8 cellular contexts compared by ENCODE assay signal in genomic region chr12:51270067-51270846, GRCh38. TPM values are rescaled to one million over a fixed set of nuclear protein-coding genes. Genes with fewer than 3 reads are reported as not detected.
DNase-seq lines count a peak whose midpoint lies in the region; ATAC-seq and TF ChIP-seq lines count a peak whose summit lies in the region.

Gene SMAGP, minus strand, starts transcription at chr12:51270415. Its CDS starts 1,137 bp downstream, at chr12:51269278.

- no peaks in the 10 kb centered on the region; the same call in 1 of the 2 replicates for H3K36me3 ChIP-seq in Panc1 (ENCODE audit: control insufficient read depth, insufficient read depth, low read length)
- no peaks in the 10 kb centered on the region for H3K36me3 ChIP-seq in parathyroid adenoma (ENCODE audit: control insufficient read depth, insufficient read depth, low read length)

- H3K4me3 ChIP-seq in Panc1 (ENCODE audit: low read depth in 2 of 2, low read length in 2 of 2) (peak within 1 kb of the TSS; percentile 54 to 69), parathyroid adenoma (ENCODE audit: low read depth, low read length) (peak within 1 kb of the TSS; percentile 60)

- peak within 1 kb of the TSS; percentile 93 for H2AFZ ChIP-seq in parathyroid adenoma

- H3K27ac ChIP-seq in Panc1 (ENCODE audit: low read length): no peak within 1 kb of the TSS
- H3K27ac ChIP-seq in parathyroid adenoma: peak within 1 kb of the TSS; percentile 34

- H3K36me3 Mint-ChIP-seq in activated naive CD4-positive, alpha-beta T cell treated with anti-CD3 and anti-CD28 coated beads, Interleukin-2, amount 10 ng/mL, durations not matched to agents 7 days and 5 days: no peaks in the 10 kb centered on the region
- H3K36me3 Mint-ChIP-seq in glutamatergic neuron (ENCODE audit: unreplicated experiment): no peaks in the 10 kb centered on the region

- POLR2A ChIA-PET in Panc1 (lab: Charles Lee): interaction anchor here (0.6 kb wide), 1 partner anchor 244 kb away, joined by 5 read pairs; the partner anchor contains the start of gene SLC11A2

- peaks cover 6% of the 10 kb centered on the region; the same call in 1 of the 2 replicates for H3K4me1 ChIP-seq in Panc1 (ENCODE audit: control insufficient read depth, insufficient read depth, low read length)
- H3K4me1 ChIP-seq in parathyroid adenoma: peaks cover 4% of the 10 kb centered on the region

- H3K9me3 ChIP-seq in Panc1 (ENCODE audit: control insufficient read depth, insufficient read depth, low read depth, low read length): no peaks in the 10 kb centered on the region
- no peaks in the 10 kb centered on the region for H3K9me3 ChIP-seq in parathyroid adenoma (ENCODE audit: control insufficient read depth, low read length)

- H3K27ac Mint-ChIP-seq in activated naive CD4-positive, alpha-beta T cell treated with anti-CD3 and anti-CD28 coated beads, Interleukin-2, amount 10 ng/mL, durations not matched to agents 7 days and 5 days: peak within 1 kb of the TSS; percentile 42
- H3K27ac Mint-ChIP-seq in glutamatergic neuron (ENCODE audit: unreplicated experiment): no peak within 1 kb of the TSS

- CTCF ChIA-PET in Panc1 (lab: Charles Lee): interaction anchor here (2.3 kb wide), 1 partner anchor 71 kb away, joined by 11 read pairs; no protein-coding TSS in a partner anchor
- CTCF ChIA-PET in activated naive CD4-positive, alpha-beta T cell treated with anti-CD3 and anti-CD28 coated beads, Interleukin-2, amount 10 ng/mL, durations not matched to agents 7 days and 5 days (lab: Charles Lee): interaction anchor here (0.8 to 2.7 kb wide), 12 partner anchors 9 to 85 kb away, joined by 3 to 78 read pairs (median 4); partner anchors contain the start of gene POU6F1

- peak; percentile 67 for ATAC-seq in GM19025 (IDR thresholded peaks at IDR 0.05; ENCODE audit: low read depth, unreplicated experiment)
- peak; percentile 79 for ATAC-seq in HG03342 (IDR thresholded peaks at IDR 0.05; ENCODE audit: unreplicated experiment)
- ATAC-seq in Panc1: peak; percentile 79

- no TSS peak for BruUV-seq in Panc1 (replicated peaks; lab: Mats Ljungman, UMichigan)

- H3K4me2 ChIP-seq in parathyroid adenoma (ENCODE audit: low read length): peak within 1 kb of the TSS; percentile 79

- no peaks in the 10 kb centered on the region for H3K9me3 Mint-ChIP-seq in activated naive CD4-positive, alpha-beta T cell treated with anti-CD3 and anti-CD28 coated beads, Interleukin-2, amount 10 ng/mL, durations not matched to agents 7 days and 5 days
- peaks cover 4% of the 10 kb centered on the region for H3K9me3 Mint-ChIP-seq in glutamatergic neuron (ENCODE audit: unreplicated experiment)

- H3K9ac ChIP-seq in parathyroid adenoma: no peak within 1 kb of the TSS

- peak within 1 kb of the TSS; percentile 90 for H3K4me3 Mint-ChIP-seq in activated naive CD4-positive, alpha-beta T cell treated with anti-CD3 and anti-CD28 coated beads, Interleukin-2, amount 10 ng/mL, durations not matched to agents 7 days and 5 days
- H3K4me3 Mint-ChIP-seq in glutamatergic neuron (ENCODE audit: unreplicated experiment): peak within 1 kb of the TSS; percentile 90

- H3K27me3 Mint-ChIP-seq in activated naive CD4-positive, alpha-beta T cell treated with anti-CD3 and anti-CD28 coated beads, Interleukin-2, amount 10 ng/mL, durations not matched to agents 7 days and 5 days: peaks cover 41% of the 10 kb centered on the region
- H3K27me3 Mint-ChIP-seq in glutamatergic neuron (ENCODE audit: unreplicated experiment): peaks cover 20% of the 10 kb centered on the region

- H3K27me3 ChIP-seq in Panc1 (ENCODE audit: control insufficient read depth, insufficient read depth, low read length) (peaks cover 4% of the 10 kb centered on the region; the same call in 1 of the 2 replicates), parathyroid adenoma (ENCODE audit: control insufficient read depth, insufficient read depth, low read length) (no peaks in the 10 kb centered on the region)

- H3K79me2 ChIP-seq in parathyroid adenoma: no peaks in the 10 kb centered on the region

- intact Hi-C loops in Panc1 (cut with micrococcal nuclease; ENCODE audit: unreplicated experiment): no loop called here

- peaks cover 23% of the 10 kb centered on the region for H3K4me1 Mint-ChIP-seq in activated naive CD4-positive, alpha-beta T cell treated with anti-CD3 and anti-CD28 coated beads, Interleukin-2, amount 10 ng/mL, durations not matched to agents 7 days and 5 days
- H3K4me1 Mint-ChIP-seq in glutamatergic neuron (ENCODE audit: low read depth, unreplicated experiment): peaks cover 4% of the 10 kb centered on the region

- in situ Hi-C loops in Panc1 (cut with HindIII; ENCODE audit: low pct_unique_long_range_greater_than_20kb, low sequenced_read_pairs): no loop called here

- peak; percentile 44 for DNase-seq in AG08395 (ENCODE audit: low spot score)
- DNase-seq in Panc1 (ENCODE audit: low read depth, low spot score): no peak
- DNase-seq in activated naive CD4-positive, alpha-beta T cell treated with anti-CD3 and anti-CD28 coated beads, Interleukin-2, amount 10 ng/mL, durations not matched to agents 7 days and 5 days: peak; percentile 70
- DNase-seq in glutamatergic neuron: peak; percentile 69
- no peak for DNase-seq in NCI-H1048 (lab: John Stamatoyannopoulos, UW)

- TF ChIP-seq CTCF in Panc1 (IDR thresholded peaks at IDR 0.05) (no peak), glutamatergic neuron (IDR thresholded peaks at IDR 0.05; ENCODE audit: partially characterized antibody, unreplicated experiment) (no peak), parathyroid adenoma (IDR thresholded peaks at IDR 0.05) (no peak)

RNA-seq across cellular contexts. Expression of gene SMAGP, which starts in this region (rescaled TPM):
- total RNA-seq in Panc1 (2021; ENCODE audit: unreplicated experiment) (2.4 TPM), glutamatergic neuron (ENCODE audit: unreplicated experiment) (not detected)
- 3.3 TPM for polyA plus RNA-seq in Panc1 (2012; ENCODE audit: insufficient read length)

Comparison
In these comparisons a context has a peak if more than half of its experiments do, and no peak if none do; other contexts are left out.
1. Peak in DNase-seq in glutamatergic neuron; RNA of the gene not detected or under 1 TPM.
2. DNase-seq: peak in AG08395 (single experiment) and activated naive CD4-positive, alpha-beta T cell treated with anti-CD3 and anti-CD28 coated beads, Interleukin-2, amount 10 ng/mL, durations not matched to agents 7 days and 5 days (single experiment); none in Panc1 (single experiment) and NCI-H1048 (single experiment).
3. Peak in every context shown above with its lines, with median percentiles within 50 percentile points of each other: ATAC-seq.